16 cellular contexts compared by ENCODE assay signal in the genomic region with DNA sequence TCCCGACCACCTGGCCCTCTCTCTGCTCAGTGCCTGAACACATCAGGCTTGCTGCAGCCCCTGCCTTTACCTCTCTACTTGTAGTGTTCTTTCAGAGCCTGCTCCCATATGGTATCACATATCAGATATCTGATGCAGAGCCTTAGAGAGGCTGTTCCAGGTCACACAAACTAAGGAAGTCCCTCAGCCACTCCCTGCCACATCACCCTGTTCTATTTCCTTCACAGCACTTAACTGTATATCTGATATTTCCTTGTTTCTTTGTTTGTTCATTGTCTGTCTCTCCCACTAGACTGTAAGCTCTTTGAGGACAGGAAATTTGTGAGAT. TPM values are rescaled to one million over a fixed set of nuclear protein-coding genes. Genes with fewer than 3 reads are reported as not detected.
A peak's percentile ranks its signal among the peaks of the same experiment; 100 is the strongest.
DNase-seq lines count a peak whose midpoint lies in the region; ATAC-seq and TF ChIP-seq lines count a peak whose summit lies in the region.
"Had no signal": no experiment of that assay in that cellular context is flagged by ENCODE, and none has a peak within 500 bp of the region (broad histone marks: within the 10 kb centered on the region; RNA-seq: fewer than 3 reads in every experiment).

No MANE protein-coding gene starts in this region.

- H3K27ac ChIP-seq in gastroesophageal sphincter (peak overlapping the region; percentile 93 to 97 (median 95)), prostate gland (peak overlapping the region; percentile 82 to 83)
- H3K27ac ChIP-seq: BLaER1, cardiac muscle cell had no signal

- H3K36me3 ChIP-seq in gastroesophageal sphincter = no peaks in the 10 kb centered on the region
- H3K36me3 ChIP-seq in prostate gland = no peaks in the 10 kb centered on the region
- H3K36me3 ChIP-seq: BLaER1, cardiac muscle cell, tibial nerve had no signal

- H3K9me3 Mint-ChIP-seq in Calu3 (ENCODE audit: low read depth, unreplicated experiment) (peaks cover 3% of the 10 kb centered on the region), WTC11 (no peaks in the 10 kb centered on the region)
- H3K9me3 Mint-ChIP-seq in activated T-helper 1 cell treated with anti-CD3 and anti-CD28 coated beads, Interleukin-12 subunit alpha, Interleukin-12 subunit beta, Interleukin-2, Interleukin-4 antibody, amounts not matched to agents 30 ng/mL and 10 ng/mL and 1 ng/mL, durations not matched to agents 14 hours and 24 hours and 36 hours = no peaks in the 10 kb centered on the region

- 27 to 80% methylated on average over 1 of the region's 1 CpG for WGBS in gastroesophageal sphincter (ENCODE audit: low coverage in 1 of 2), 2 donors
- 29% methylated on average over 1 of the region's 1 CpG for WGBS in prostate gland

- TF ChIP-seq CTCF in Calu3 (IDR thresholded peaks at IDR 0.05; ENCODE audit: unreplicated experiment) (no peak), WTC11 (IDR thresholded peaks at IDR 0.05) (no peak), gastroesophageal sphincter (IDR thresholded peaks at IDR 0.05) (no peak), prostate gland (IDR thresholded peaks at IDR 0.05) (no peak)

- intact Hi-C loops in Calu3 (cut with micrococcal nuclease; ENCODE audit: unreplicated experiment) = loop anchor here (2.0 kb wide), 1 partner anchor 27 kb away; no protein-coding TSS in a partner anchor
- intact Hi-C loops in prostate gland (cut with DNase I) = no loop called here
- intact Hi-C loops in activated T-helper 1 cell treated with anti-CD3 and anti-CD28 coated beads, Interleukin-12 subunit alpha, Interleukin-12 subunit beta, Interleukin-2, Interleukin-4 antibody, amounts not matched to agents 30 ng/mL and 10 ng/mL and 1 ng/mL, durations not matched to agents 14 hours and 24 hours and 36 hours (cut with micrococcal nuclease) = no loop called here

- ATAC-seq in WTC11 (no peak), gastroesophageal sphincter (no peak)
- ATAC-seq: activated CD8-positive, alpha-beta memory T cell treated with anti-CD3 and anti-CD28 coated beads, Interleukin-2, amount 10 ng/mL, durations not matched to agents 7 days and 5 days had no signal

- H3K9me3 ChIP-seq in gastroesophageal sphincter (no peaks in the 10 kb centered on the region), prostate gland (no peaks in the 10 kb centered on the region)
- H3K9me3 ChIP-seq: tibial nerve had no signal

- H3K4me1 Mint-ChIP-seq in Calu3 (ENCODE audit: low read depth, unreplicated experiment) (peaks cover 21% of the 10 kb centered on the region), WTC11 (peaks cover 16% of the 10 kb centered on the region)
- no peaks in the 10 kb centered on the region for H3K4me1 Mint-ChIP-seq in activated T-helper 1 cell treated with anti-CD3 and anti-CD28 coated beads, Interleukin-12 subunit alpha, Interleukin-12 subunit beta, Interleukin-2, Interleukin-4 antibody, amounts not matched to agents 30 ng/mL and 10 ng/mL and 1 ng/mL, durations not matched to agents 14 hours and 24 hours and 36 hours (ENCODE audit: low read depth)
- H3K4me1 Mint-ChIP-seq: activated CD8-positive, alpha-beta memory T cell treated with anti-CD3 and anti-CD28 coated beads, Interleukin-2, amount 10 ng/mL, durations not matched to agents 7 days and 5 days had no signal

- DNase-seq in Calu3 = peak; percentile 29
- DNase-seq in WTC11 (ENCODE audit: low spot score) = no peak
- no peak for DNase-seq in prostate gland (ENCODE audit: low spot score)
- no peak for DNase-seq in C1 segment of cervical spinal cord (lab: John Stamatoyannopoulos, UW)
- no peak for DNase-seq in activated CD8-positive, alpha-beta memory T cell treated with anti-CD3 and anti-CD28 coated beads for 24 hours
- no peak for DNase-seq in HEK293T (ENCODE audit: extremely low spot score)
- no peak for DNase-seq in activated T-helper 1 cell treated with anti-CD3 and anti-CD28 coated beads, Interleukin-12 subunit alpha, Interleukin-12 subunit beta, Interleukin-2, Interleukin-4 antibody, amounts not matched to agents 30 ng/mL and 10 ng/mL and 1 ng/mL, durations not matched to agents 14 hours and 24 hours and 36 hours (ENCODE audit: low spot score)
- DNase-seq: activated CD8-positive, alpha-beta memory T cell treated with anti-CD3 and anti-CD28 coated beads, Interleukin-2, amount 10 ng/mL, durations not matched to agents 7 days and 5 days; MM.1S; stimulated activated CD4-positive, alpha-beta T cell treated with anti-CD3 and anti-CD28 coated beads, Interleukin-4, amount 100 ng/mL, for 24 hours had no signal

- CTCF ChIA-PET in Calu3 (lab: Charles Lee) = interaction anchor here (1.0 kb wide), 1 partner anchor 19 kb away, joined by 3 read pairs; no protein-coding TSS in a partner anchor
- CTCF ChIA-PET in WTC11 (lab: Charles Lee) = interaction anchor here (2.3 kb wide), 1 partner anchor 17 kb away, joined by 9 read pairs; no protein-coding TSS in a partner anchor
- CTCF ChIA-PET in HEK293T (lab: Yijun Ruan, JAX) = no interaction called here

- POLR2A ChIA-PET in WTC11 (lab: Charles Lee) = no interaction called here
- POLR2A ChIA-PET in HEK293T (lab: Yijun Ruan, JAX) = no interaction called here

- H3K4me3 ChIP-seq in gastroesophageal sphincter = peak overlapping the region; percentile 47 to 75
- peak overlapping the region in 1 of 2 donors; percentile 45 for H3K4me3 ChIP-seq in prostate gland
- H3K4me3 ChIP-seq: BLaER1 had no signal

- TF ChIP-seq POLR2A in gastroesophageal sphincter (IDR thresholded peaks at IDR 0.05) (no peak), prostate gland (IDR thresholded peaks at IDR 0.05) (no peak)

- TF ChIP-seq EP300 in gastroesophageal sphincter (IDR thresholded peaks at IDR 0.05) = no peak

- H3K4me1 ChIP-seq in gastroesophageal sphincter = peaks cover 2 to 32% (median 4%) of the 10 kb centered on the region in 3 donors
- no peaks in the 10 kb centered on the region for H3K4me1 ChIP-seq in prostate gland (replicated peaks)
- H3K4me1 ChIP-seq: BLaER1 had no signal

- peak overlapping the region; percentile 81 for H3K4me3 Mint-ChIP-seq in Calu3 (ENCODE audit: low read depth, unreplicated experiment)
- peak overlapping the region; percentile 78 for H3K4me3 Mint-ChIP-seq in WTC11
- no peak overlapping the region for H3K4me3 Mint-ChIP-seq in activated T-helper 1 cell treated with anti-CD3 and anti-CD28 coated beads, Interleukin-12 subunit alpha, Interleukin-12 subunit beta, Interleukin-2, Interleukin-4 antibody, amounts not matched to agents 30 ng/mL and 10 ng/mL and 1 ng/mL, durations not matched to agents 14 hours and 24 hours and 36 hours
- H3K4me3 Mint-ChIP-seq: activated CD8-positive, alpha-beta memory T cell treated with anti-CD3 and anti-CD28 coated beads, Interleukin-2, amount 10 ng/mL, durations not matched to agents 7 days and 5 days had no signal

- BruUV-seq in Calu3 (replicated peaks; lab: Mats Ljungman, UMichigan) = no TSS peak

- H3K27me3 ChIP-seq in gastroesophageal sphincter (peaks cover 7% of the 10 kb centered on the region), prostate gland (replicated peaks; ENCODE audit: insufficient read depth) (no peaks in the 10 kb centered on the region)
- H3K27me3 ChIP-seq: BLaER1 had no signal

- H3K27ac Mint-ChIP-seq in Calu3 (ENCODE audit: unreplicated experiment) = peak overlapping the region; percentile 29
- no peak overlapping the region for H3K27ac Mint-ChIP-seq in WTC11
- no peak overlapping the region for H3K27ac Mint-ChIP-seq in activated T-helper 1 cell treated with anti-CD3 and anti-CD28 coated beads, Interleukin-12 subunit alpha, Interleukin-12 subunit beta, Interleukin-2, Interleukin-4 antibody, amounts not matched to agents 30 ng/mL and 10 ng/mL and 1 ng/mL, durations not matched to agents 14 hours and 24 hours and 36 hours
- H3K27ac Mint-ChIP-seq: activated CD8-positive, alpha-beta memory T cell treated with anti-CD3 and anti-CD28 coated beads, Interleukin-2, amount 10 ng/mL, durations not matched to agents 7 days and 5 days had no signal

- H3K27me3 Mint-ChIP-seq in Calu3 (ENCODE audit: unreplicated experiment) (peaks cover 11% of the 10 kb centered on the region), WTC11 (ENCODE audit: low read depth) (peaks cover 56% of the 10 kb centered on the region)
- H3K27me3 Mint-ChIP-seq in activated T-helper 1 cell treated with anti-CD3 and anti-CD28 coated beads, Interleukin-12 subunit alpha, Interleukin-12 subunit beta, Interleukin-2, Interleukin-4 antibody, amounts not matched to agents 30 ng/mL and 10 ng/mL and 1 ng/mL, durations not matched to agents 14 hours and 24 hours and 36 hours (ENCODE audit: insufficient read depth) = peaks cover 37% of the 10 kb centered on the region

- peaks cover 24% of the 10 kb centered on the region for H3K36me3 Mint-ChIP-seq in Calu3 (ENCODE audit: insufficient read depth, unreplicated experiment)
- no peaks in the 10 kb centered on the region for H3K36me3 Mint-ChIP-seq in WTC11
- no peaks in the 10 kb centered on the region for H3K36me3 Mint-ChIP-seq in activated T-helper 1 cell treated with anti-CD3 and anti-CD28 coated beads, Interleukin-12 subunit alpha, Interleukin-12 subunit beta, Interleukin-2, Interleukin-4 antibody, amounts not matched to agents 30 ng/mL and 10 ng/mL and 1 ng/mL, durations not matched to agents 14 hours and 24 hours and 36 hours (ENCODE audit: low read depth)
- H3K36me3 Mint-ChIP-seq: activated CD8-positive, alpha-beta memory T cell treated with anti-CD3 and anti-CD28 coated beads, Interleukin-2, amount 10 ng/mL, durations not matched to agents 7 days and 5 days had no signal

TF ChIP-seq in WTC11, 78 proteins besides CTCF, POLR2A, EP300 and RAD21 (continues in another document):
- TF ChIP-seq ZNF416 (CRISPR knock-in tag; IDR thresholded peaks at IDR 0.05) (no peak), TCF7 (CRISPR knock-in tag; IDR thresholded peaks at IDR 0.05; ENCODE audit: low read depth) (no peak), GRHL2 (CRISPR knock-in tag; IDR thresholded peaks at IDR 0.05; ENCODE audit: insufficient replicate concordance, severe bottlenecking) (no peak), ZBTB21 (CRISPR knock-in tag; IDR thresholded peaks at IDR 0.05; ENCODE audit: borderline replicate concordance) (no peak), HMGA2 (CRISPR knock-in tag; IDR thresholded peaks at IDR 0.05) (no peak), MYBL2 (CRISPR knock-in tag; IDR thresholded peaks at IDR 0.05) (no peak)

TF ChIP-seq in HEK293T, 16 proteins besides CTCF, POLR2A, EP300 and RAD21 (continues in another document):
- TF ChIP-seq FOXK2 (IDR thresholded peaks at IDR 0.05) = no peak

RNA-seq across cellular contexts. Expression of gene ALDH1L1, which starts 1.0 kb away (rescaled TPM):
- 4.4 and 11.2 TPM in 2 replicates for total RNA-seq in Calu3 (2022)
- total RNA-seq in WTC11 (2021) = 0.78 to 2.0 TPM (median 1.2 TPM) in 3 replicates
- 10 to 100 TPM; 16.3 to 67.9 (median 38.7) TPM for total RNA-seq in gastroesophageal sphincter
- total RNA-seq in prostate gland = 10 to 100 TPM; 19.6 to 57.3 TPM
- total RNA-seq in activated T-helper 1 cell treated with anti-CD3 and anti-CD28 coated beads, Interleukin-12 subunit alpha, Interleukin-12 subunit beta, Interleukin-2, Interleukin-4 antibody, amounts not matched to agents 30 ng/mL and 10 ng/mL and 1 ng/mL, durations not matched to agents 14 hours and 24 hours and 36 hours = not detected in 2 replicates
- total RNA-seq: activated CD8-positive, alpha-beta memory T cell treated with anti-CD3 and anti-CD28 coated beads, Interleukin-2, amount 10 ng/mL, durations not matched to agents 7 days and 5 days; myocyte; T-helper 2 cell treated with Interferon-gamma antibody and Interleukin-4, amounts not matched to agents 100 ng/mL and 5 ng/mL, for 36 hours had no signal
